Comparison of ENCODE assay signal across 1 cellular context in genomic region chr9:136634904-136635303, GRCh38.
TF ChIP-seq lines count a peak whose summit lies in the region.

No MANE protein-coding gene starts in this region.

TF ChIP-seq in H1, 55 proteins besides CTCF, POLR2A, EP300 and RAD21:
- TF ChIP-seq TEAD4 (IDR thresholded peaks at IDR 0.05; ENCODE audit: low read depth, low read length) = no peak
- no peak for TF ChIP-seq TAF1 (IDR thresholded peaks at IDR 0.05; ENCODE audit: low read depth, low read length)
